Comparison of ENCODE assay signal across 23 cellular contexts in genomic region chr6:121724576-121724975, GRCh38.
"Had no signal": no experiment of that assay in that cellular context is flagged by ENCODE, and none has a peak within 500 bp of the region (broad histone marks: within the 10 kb centered on the region; RNA-seq: fewer than 3 reads in every experiment).

No MANE protein-coding gene starts in this region.

- ATAC-seq: activated CD4-positive, alpha-beta T cell treated with anti-CD3 and anti-CD28 coated beads for 36 hours; activated CD8-positive, alpha-beta memory T cell treated with anti-CD3 and anti-CD28 coated beads, Interleukin-2, amount 10 ng/mL, durations not matched to agents 7 days and 5 days; activated CD8-positive, alpha-beta T cell treated with anti-CD3 and anti-CD28 coated beads, Interleukin-2, amount 10 ng/mL, durations not matched to agents 7 days and 5 days; activated naive CD4-positive, alpha-beta T cell treated with anti-CD3 and anti-CD28 coated beads, Interleukin-2, amount 50 U/mL, for 72 hours; effector memory CD8-positive, alpha-beta T cell; esophagus mucosa had no signal

- DNase-seq: activated CD4-positive, alpha-beta memory T cell treated with anti-CD3 and anti-CD28 coated beads for 36 hours; activated CD4-positive, alpha-beta T cell treated with anti-CD3 and anti-CD28 coated beads for 36 hours; activated CD4-positive, alpha-beta T cell treated with anti-CD3 and anti-CD28 coated beads, Interleukin-2, amount 10 ng/mL, durations not matched to agents 24 days and 14 days; activated CD4-positive, CD25-positive, alpha-beta regulatory T cell; activated CD4-positive, CD25-positive, alpha-beta regulatory T cell treated with anti-CD3 and anti-CD28 coated beads, Interleukin-2, amount 50 U/mL, for 72 hours; activated CD8-positive, alpha-beta memory T cell treated with anti-CD3 and anti-CD28 coated beads, Interleukin-2, amount 10 ng/mL, durations not matched to agents 7 days and 5 days; activated CD8-positive, alpha-beta memory T cell treated with anti-CD3 and anti-CD28 coated beads, Interleukin-2, amount 50 U/mL, for 4 hours; activated CD8-positive, alpha-beta T cell treated with anti-CD3 and anti-CD28 coated beads, Interleukin-2, amount 10 ng/mL, durations not matched to agents 7 days and 5 days; activated effector memory CD4-positive, alpha-beta T cell treated with anti-CD3 and anti-CD28 coated beads, Interleukin-2, amount 50 U/mL, for 16 hours; activated naive CD4-positive, alpha-beta T cell treated with anti-CD3 and anti-CD28 coated beads for 36 hours; activated naive CD8-positive, alpha-beta T cell treated with anti-CD3 and anti-CD28 coated beads, Interleukin-2, amount 10 ng/mL, durations not matched to agents 7 days and 5 days; activated T-cell treated with anti-CD3 and anti-CD28 coated beads, Interleukin-2, amount 50 U/mL, for 1 hour; activated T-cell treated with anti-CD3 and anti-CD28 coated beads, Interleukin-2, amount 50 U/mL, for 48 hours; central memory CD4-positive, alpha-beta T cell; cerebellar nuclear complex; colonic mucosa; effector CD4-positive, alpha-beta T cell; effector memory CD8-positive, alpha-beta T cell; foreskin fibroblast; head of caudate nucleus; T-helper 2 cell had no signal
